ENCODE assay signal across 9 cellular contexts in genomic region chr6:75203721-75204120, GRCh38. TPM values are rescaled to one million over a fixed set of nuclear protein-coding genes. Genes with fewer than 3 reads are reported as not detected.
DNase-seq lines count a peak whose midpoint lies in the region; ATAC-seq and TF ChIP-seq lines count a peak whose summit lies in the region.
"Had no signal": no experiment of that assay in that cellular context is flagged by ENCODE, and none has a peak within 500 bp of the region (broad histone marks: within the 10 kb centered on the region; RNA-seq: fewer than 3 reads in every experiment).

No MANE protein-coding gene starts in this region.

- H3K27me3 ChIP-seq in heart right ventricle (peaks cover 0 to 88% (median 63%) of the 10 kb centered on the region in 7 donors), mucosa of stomach (ENCODE audit: control insufficient read depth, insufficient read depth, low read length) (peaks cover 71% of the 10 kb centered on the region), uterus (no peaks in the 10 kb centered on the region)

- no peaks in the 10 kb centered on the region for H3K9me3 ChIP-seq in heart right ventricle
- no peaks in the 10 kb centered on the region for H3K9me3 ChIP-seq in mucosa of stomach (ENCODE audit: control insufficient read depth, low read length)
- no peaks in the 10 kb centered on the region for H3K9me3 ChIP-seq in uterus

- TF ChIP-seq POLR2A in uterus (IDR thresholded peaks at IDR 0.05), result no peak

- no peak for ATAC-seq in heart right ventricle
- ATAC-seq in GM18498 (IDR thresholded peaks at IDR 0.05; ENCODE audit: unreplicated experiment), result no peak
- ATAC-seq in GM18517 (IDR thresholded peaks at IDR 0.05; ENCODE audit: unreplicated experiment), result no peak

- intact Hi-C loops in heart right ventricle (cut with DNase I), result loop anchor here in 7 of 10 donors (5.0 to 10.0 kb wide), 9 partner anchors 309 to 1529 kb away; no protein-coding TSS in a partner anchor
- intact Hi-C loops in cardiac septum (cut with DNase I), result loop anchor here (5.0 to 10.0 kb wide), 6 partner anchors 106 to 919 kb away; no protein-coding TSS in a partner anchor
- intact Hi-C loops in uterus (cut with DNase I; ENCODE audit: low total_unique reads), result no loop called here
- intact Hi-C loops in posterior cingulate gyrus (cut with DNase I), result loop anchor here (1.0 kb wide), 1 partner anchor 1112 kb away; no protein-coding TSS in a partner anchor

- 34 to 51% methylated on average over 5 of the region's 5 CpGs for WGBS in heart right ventricle, 2 donors

- peak overlapping the region in 7 of 10 donors; percentile 42 to 86 (median 69) for H3K27ac ChIP-seq in heart right ventricle
- peak overlapping the region; percentile 91 to 94 for H3K27ac ChIP-seq in uterus

- H3K36me3 ChIP-seq in heart right ventricle, result no peaks in the 10 kb centered on the region
- no peaks in the 10 kb centered on the region for H3K36me3 ChIP-seq in mucosa of stomach (ENCODE audit: control insufficient read depth, insufficient read depth, low read length)
- no peaks in the 10 kb centered on the region for H3K36me3 ChIP-seq in uterus

- TF ChIP-seq CTCF in heart right ventricle (IDR thresholded peaks at IDR 0.05), result no peak
- no peak for TF ChIP-seq CTCF in cardiac fibroblast (IDR thresholded peaks at IDR 0.05; ENCODE audit: low read depth, low read length)
- TF ChIP-seq CTCF in uterus (IDR thresholded peaks at IDR 0.05), result no peak

- peak overlapping the region; percentile 20 for H3K9ac ChIP-seq in mucosa of stomach (ENCODE audit: low read length)

- H3K4me3 ChIP-seq in heart right ventricle (peak overlapping the region in 7 of 10 donors; percentile 51 to 66 (median 61)), cardiac fibroblast (replicated peaks in 1 of 2; ENCODE audit: low read depth in 2 of 2, low read length in 2 of 2) (peak overlapping the region; percentile 19 to 84), mucosa of stomach (ENCODE audit: low read length) (no peak overlapping the region), uterus (peak overlapping the region; percentile 53 to 73)
- H3K4me3 ChIP-seq: K562 had no signal

- H3K4me1 ChIP-seq in heart right ventricle (peaks cover 0 to 57% (median 37%) of the 10 kb centered on the region in 9 donors), mucosa of stomach (ENCODE audit: control insufficient read depth, insufficient read depth, low read length) (peaks cover 11% of the 10 kb centered on the region), uterus (peaks cover 0 to 5% of the 10 kb centered on the region in 2 donors)

- no peak for DNase-seq in heart right ventricle
- no peak for DNase-seq in cardiac septum (ENCODE audit: low spot score)
- DNase-seq in cardiac fibroblast (ENCODE audit: low read depth in 2 of 2), result peak; percentile 64 to 66
- DNase-seq in uterus, result peak; percentile 34 to 46
- DNase-seq in posterior cingulate gyrus, result no peak

RNA-seq across cellular contexts. Expression of gene COL12A1, which starts 2.1 kb away (rescaled TPM):
- 10 to 100 TPM; 10.5 to 27.0 (median 19.0) TPM for total RNA-seq in heart right ventricle
- polyA plus RNA-seq in heart right ventricle, result 1 to 10 TPM; 5.7 to 6.2 TPM
- 40.3 TPM for total RNA-seq in cardiac septum
- 100 to 1,000 TPM; 136 to 423 (median 275) TPM for total RNA-seq in uterus
- polyA plus RNA-seq: K562 had no signal

RNA-seq across cellular contexts. Expression of gene COX7A2, which starts 39.9 kb away (rescaled TPM):
- total RNA-seq in heart right ventricle (1,000 to 10,000 TPM in 7 of 10 donors, 100 to 1,000 TPM in 3; 789 to 1,205 (median 1,111) TPM), cardiac septum (890 TPM), uterus (1,000 to 10,000 TPM in 1 of 4 donors, 100 to 1,000 TPM in 2, 10 to 100 TPM in 1; 58.5 to 1,788 (median 211) TPM)
- 100 to 1,000 TPM; 661 to 741 TPM for polyA plus RNA-seq in heart right ventricle

Comparison
In these comparisons a context has a peak if more than half of its experiments do, and no peak if none do; other contexts are left out.
1. DNase-seq: peak in cardiac fibroblast (2 of 2) and uterus (2 of 2); none in heart right ventricle (0 of 2), cardiac septum (single experiment) and posterior cingulate gyrus (0 of 10).